ENCODE assay signal across 1 cellular context in the genomic region with DNA sequence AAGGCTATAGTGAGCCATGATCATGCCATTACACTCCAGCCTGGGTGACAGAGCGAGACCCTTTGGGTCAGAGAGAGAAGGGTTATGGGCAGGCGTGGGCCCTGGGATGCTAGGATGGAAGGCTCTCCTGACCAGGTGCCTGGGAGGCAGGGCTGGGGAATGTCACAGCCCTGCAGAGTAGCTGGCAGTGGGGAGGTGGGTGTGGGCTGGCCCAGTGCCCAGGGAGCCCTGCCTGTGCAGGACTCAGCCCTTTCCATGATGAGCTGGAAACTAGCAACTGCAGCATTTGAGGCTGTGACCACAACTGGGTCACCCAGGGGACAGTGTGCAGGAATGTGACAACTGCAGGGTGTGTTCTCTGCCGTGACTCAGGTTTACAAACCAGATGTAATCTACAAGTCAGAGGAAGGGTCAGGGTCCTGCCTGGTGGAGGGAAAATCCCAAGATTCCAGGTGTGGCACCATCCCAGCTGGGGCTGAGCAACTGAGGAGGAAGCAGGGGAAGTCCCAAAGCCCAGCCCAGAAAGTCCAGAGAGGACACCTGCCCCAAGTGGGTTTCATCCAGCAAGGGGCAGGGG.
TF ChIP-seq lines count a peak whose summit lies in the region.

No MANE protein-coding gene starts in this region.

TF ChIP-seq in K562, 482 proteins besides CTCF, POLR2A, EP300 and RAD21 (continued from another document and continues in another):
- TF ChIP-seq CEBPG (CRISPR knock-in tag; IDR thresholded peaks at IDR 0.05) (no peak), CEBPG (tag; conservative IDR thresholded peaks at IDR 0.05 in 1 of 2, IDR thresholded peaks at IDR 0.05 in 1 of 2) (no peak), ZNF124 (CRISPR knock-in tag; IDR thresholded peaks at IDR 0.05) (no peak), MCM5 (IDR thresholded peaks at IDR 0.05; ENCODE audit: low read depth) (no peak), TCF7 (IDR thresholded peaks at IDR 0.05; ENCODE audit: borderline replicate concordance) (no peak), NCOA1 (IDR thresholded peaks at IDR 0.05; ENCODE audit: low read depth) (peak; percentile 36; the same call in 1 of the 2 replicates), ZNF24 (IDR thresholded peaks at IDR 0.05) (no peak), POLR2H (tag; IDR thresholded peaks at IDR 0.05; ENCODE audit: low read depth) (no peak), RNF2 (IDR thresholded peaks at IDR 0.05) (0 out of 2 replicates have a peak, but pooled peaks have one; percentile 36), TEAD1 (CRISPR knock-in tag; IDR thresholded peaks at IDR 0.05) (peak; percentile 72 to 96; a peak in 3 of 4 replicates), NR2C1 (IDR thresholded peaks at IDR 0.05) (no peak), NR2C1 (tag; IDR thresholded peaks at IDR 0.05) (no peak), JUNB (CRISPR knock-in tag; conservative IDR thresholded peaks at IDR 0.05) (no peak), CHCHD3 (CRISPR knock-in tag; IDR thresholded peaks at IDR 0.05) (no peak), MYNN (IDR thresholded peaks at IDR 0.05) (peak; percentile 56; the same call in 1 of the 2 replicates), MYNN (CRISPR knock-in tag; IDR thresholded peaks at IDR 0.05) (no peak), CAMTA2 (CRISPR knock-in tag; conservative IDR thresholded peaks at IDR 0.05) (no peak), EHMT2 (IDR thresholded peaks at IDR 0.05) (no peak), RBM17 (IDR thresholded peaks at IDR 0.05; ENCODE audit: borderline replicate concordance, low read depth, low read length) (no peak), MTA3 (IDR thresholded peaks at IDR 0.05; ENCODE audit: borderline replicate concordance) (no peak), ILK (tag; IDR thresholded peaks at IDR 0.05; ENCODE audit: borderline replicate concordance, low read depth) (no peak), TBL1XR1 (IDR thresholded peaks at IDR 0.05; ENCODE audit: low read length in 2 of 2) (no peak), ETV6 (IDR thresholded peaks at IDR 0.05; ENCODE audit: borderline replicate concordance in 1 of 2, low read depth in 2 of 2, low read length in 1 of 2) (no peak), ETV6 (CRISPR knock-in tag; IDR thresholded peaks at IDR 0.05; ENCODE audit: borderline replicate concordance) (no peak), SMAD4 (CRISPR knock-in tag; conservative IDR thresholded peaks at IDR 0.05) (no peak), RCOR1 (IDR thresholded peaks at IDR 0.05; ENCODE audit: borderline replicate concordance in 1 of 2, low read depth in 2 of 2, low read length in 2 of 2) (0 out of 4 replicates have a peak, but pooled peaks of 1 of the 2 experiments have one; percentile 9), FOXA3 (CRISPR knock-in tag; conservative IDR thresholded peaks at IDR 0.05 in 1 of 2, IDR thresholded peaks at IDR 0.05 in 1 of 2) (0 out of 4 replicates have a peak, but pooled peaks of 1 of the 2 experiments have one; percentile 15), POLR3G (IDR thresholded peaks at IDR 0.05; ENCODE audit: extremely low read depth, insufficient read length, insufficient replicate concordance) (no peak), ZNF316 (IDR thresholded peaks at IDR 0.05) (peak; percentile 54), HLTF (IDR thresholded peaks at IDR 0.05) (no peak), PURB (CRISPR knock-in tag; IDR thresholded peaks at IDR 0.05; ENCODE audit: low read depth) (no peak), ZNF785 (CRISPR knock-in tag; IDR thresholded peaks at IDR 0.05) (no peak), BRD9 (IDR thresholded peaks at IDR 0.05; ENCODE audit: low read depth, partially characterized antibody) (no peak), ATF1 (CRISPR knock-in tag; IDR thresholded peaks at IDR 0.05) (no peak), ATF1 (tag; IDR thresholded peaks at IDR 0.05) (0 out of 2 replicates have a peak, but pooled peaks have one; percentile 16)
- TF ChIP-seq, protein P1, sequence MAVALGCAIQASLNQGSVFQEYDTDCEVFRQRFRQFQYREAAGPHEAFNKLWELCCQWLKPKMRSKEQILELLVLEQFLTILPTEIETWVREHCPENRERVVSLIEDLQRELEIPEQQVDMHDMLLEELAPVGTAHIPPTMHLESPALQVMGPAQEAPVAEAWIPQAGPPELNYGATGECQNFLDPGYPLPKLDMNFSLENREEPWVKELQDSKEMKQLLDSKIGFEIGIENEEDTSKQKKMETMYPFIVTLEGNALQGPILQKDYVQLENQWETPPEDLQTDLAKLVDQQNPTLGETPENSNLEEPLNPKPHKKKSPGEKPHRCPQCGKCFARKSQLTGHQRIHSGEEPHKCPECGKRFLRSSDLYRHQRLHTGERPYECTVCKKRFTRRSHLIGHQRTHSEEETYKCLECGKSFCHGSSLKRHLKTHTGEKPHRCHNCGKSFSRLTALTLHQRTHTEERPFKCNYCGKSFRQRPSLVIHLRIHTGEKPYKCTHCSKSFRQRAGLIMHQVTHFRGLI (CRISPR knock-in tag; IDR thresholded peaks at IDR 0.05), result no peak
- TF ChIP-seq, protein P2, sequence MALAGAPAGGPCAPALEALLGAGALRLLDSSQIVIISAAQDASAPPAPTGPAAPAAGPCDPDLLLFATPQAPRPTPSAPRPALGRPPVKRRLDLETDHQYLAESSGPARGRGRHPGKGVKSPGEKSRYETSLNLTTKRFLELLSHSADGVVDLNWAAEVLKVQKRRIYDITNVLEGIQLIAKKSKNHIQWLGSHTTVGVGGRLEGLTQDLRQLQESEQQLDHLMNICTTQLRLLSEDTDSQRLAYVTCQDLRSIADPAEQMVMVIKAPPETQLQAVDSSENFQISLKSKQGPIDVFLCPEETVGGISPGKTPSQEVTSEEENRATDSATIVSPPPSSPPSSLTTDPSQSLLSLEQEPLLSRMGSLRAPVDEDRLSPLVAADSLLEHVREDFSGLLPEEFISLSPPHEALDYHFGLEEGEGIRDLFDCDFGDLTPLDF (CRISPR knock-in tag; IDR thresholded peaks at IDR 0.05), result no peak
- TF ChIP-seq, protein P3, sequence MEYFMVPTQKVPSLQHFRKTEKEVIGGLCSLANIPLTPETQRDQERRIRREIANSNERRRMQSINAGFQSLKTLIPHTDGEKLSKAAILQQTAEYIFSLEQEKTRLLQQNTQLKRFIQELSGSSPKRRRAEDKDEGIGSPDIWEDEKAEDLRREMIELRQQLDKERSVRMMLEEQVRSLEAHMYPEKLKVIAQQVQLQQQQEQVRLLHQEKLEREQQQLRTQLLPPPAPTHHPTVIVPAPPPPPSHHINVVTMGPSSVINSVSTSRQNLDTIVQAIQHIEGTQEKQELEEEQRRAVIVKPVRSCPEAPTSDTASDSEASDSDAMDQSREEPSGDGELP (CRISPR knock-in tag; IDR thresholded peaks at IDR 0.05; ENCODE audit: borderline replicate concordance), result peak; percentile 27; the same call in 1 of the 2 replicates
- TF ChIP-seq, protein P4, sequence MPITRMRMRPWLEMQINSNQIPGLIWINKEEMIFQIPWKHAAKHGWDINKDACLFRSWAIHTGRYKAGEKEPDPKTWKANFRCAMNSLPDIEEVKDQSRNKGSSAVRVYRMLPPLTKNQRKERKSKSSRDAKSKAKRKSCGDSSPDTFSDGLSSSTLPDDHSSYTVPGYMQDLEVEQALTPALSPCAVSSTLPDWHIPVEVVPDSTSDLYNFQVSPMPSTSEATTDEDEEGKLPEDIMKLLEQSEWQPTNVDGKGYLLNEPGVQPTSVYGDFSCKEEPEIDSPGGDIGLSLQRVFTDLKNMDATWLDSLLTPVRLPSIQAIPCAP (CRISPR knock-in tag; IDR thresholded peaks at IDR 0.05; ENCODE audit: borderline replicate concordance), result no peak
- TF ChIP-seq, protein P5, sequence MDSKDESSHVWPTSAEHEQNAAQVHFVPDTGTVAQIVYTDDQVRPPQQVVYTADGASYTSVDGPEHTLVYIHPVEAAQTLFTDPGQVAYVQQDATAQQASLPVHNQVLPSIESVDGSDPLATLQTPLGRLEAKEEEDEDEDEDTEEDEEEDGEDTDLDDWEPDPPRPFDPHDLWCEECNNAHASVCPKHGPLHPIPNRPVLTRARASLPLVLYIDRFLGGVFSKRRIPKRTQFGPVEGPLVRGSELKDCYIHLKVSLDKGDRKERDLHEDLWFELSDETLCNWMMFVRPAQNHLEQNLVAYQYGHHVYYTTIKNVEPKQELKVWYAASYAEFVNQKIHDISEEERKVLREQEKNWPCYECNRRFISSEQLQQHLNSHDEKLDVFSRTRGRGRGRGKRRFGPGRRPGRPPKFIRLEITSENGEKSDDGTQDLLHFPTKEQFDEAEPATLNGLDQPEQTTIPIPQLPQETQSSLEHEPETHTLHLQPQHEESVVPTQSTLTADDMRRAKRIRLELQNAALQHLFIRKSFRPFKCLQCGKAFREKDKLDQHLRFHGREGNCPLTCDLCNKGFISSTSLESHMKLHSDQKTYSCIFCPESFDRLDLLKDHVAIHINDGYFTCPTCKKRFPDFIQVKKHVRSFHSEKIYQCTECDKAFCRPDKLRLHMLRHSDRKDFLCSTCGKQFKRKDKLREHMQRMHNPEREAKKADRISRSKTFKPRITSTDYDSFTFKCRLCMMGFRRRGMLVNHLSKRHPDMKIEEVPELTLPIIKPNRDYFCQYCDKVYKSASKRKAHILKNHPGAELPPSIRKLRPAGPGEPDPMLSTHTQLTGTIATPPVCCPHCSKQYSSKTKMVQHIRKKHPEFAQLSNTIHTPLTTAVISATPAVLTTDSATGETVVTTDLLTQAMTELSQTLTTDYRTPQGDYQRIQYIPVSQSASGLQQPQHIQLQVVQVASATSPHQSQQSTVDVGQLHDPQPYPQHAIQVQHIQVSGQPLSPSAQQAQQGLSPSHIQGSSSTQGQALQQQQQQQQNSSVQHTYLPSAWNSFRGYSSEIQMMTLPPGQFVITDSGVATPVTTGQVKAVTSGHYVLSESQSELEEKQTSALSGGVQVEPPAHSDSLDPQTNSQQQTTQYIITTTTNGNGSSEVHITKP (IDR thresholded peaks at IDR 0.05; ENCODE audit: partially characterized antibody), result peak; percentile 8
- TF ChIP-seq, protein P6, sequence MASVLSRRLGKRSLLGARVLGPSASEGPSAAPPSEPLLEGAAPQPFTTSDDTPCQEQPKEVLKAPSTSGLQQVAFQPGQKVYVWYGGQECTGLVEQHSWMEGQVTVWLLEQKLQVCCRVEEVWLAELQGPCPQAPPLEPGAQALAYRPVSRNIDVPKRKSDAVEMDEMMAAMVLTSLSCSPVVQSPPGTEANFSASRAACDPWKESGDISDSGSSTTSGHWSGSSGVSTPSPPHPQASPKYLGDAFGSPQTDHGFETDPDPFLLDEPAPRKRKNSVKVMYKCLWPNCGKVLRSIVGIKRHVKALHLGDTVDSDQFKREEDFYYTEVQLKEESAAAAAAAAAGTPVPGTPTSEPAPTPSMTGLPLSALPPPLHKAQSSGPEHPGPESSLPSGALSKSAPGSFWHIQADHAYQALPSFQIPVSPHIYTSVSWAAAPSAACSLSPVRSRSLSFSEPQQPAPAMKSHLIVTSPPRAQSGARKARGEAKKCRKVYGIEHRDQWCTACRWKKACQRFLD (CRISPR knock-in tag; IDR thresholded peaks at IDR 0.05), result no peak
- TF ChIP-seq, protein P7, sequence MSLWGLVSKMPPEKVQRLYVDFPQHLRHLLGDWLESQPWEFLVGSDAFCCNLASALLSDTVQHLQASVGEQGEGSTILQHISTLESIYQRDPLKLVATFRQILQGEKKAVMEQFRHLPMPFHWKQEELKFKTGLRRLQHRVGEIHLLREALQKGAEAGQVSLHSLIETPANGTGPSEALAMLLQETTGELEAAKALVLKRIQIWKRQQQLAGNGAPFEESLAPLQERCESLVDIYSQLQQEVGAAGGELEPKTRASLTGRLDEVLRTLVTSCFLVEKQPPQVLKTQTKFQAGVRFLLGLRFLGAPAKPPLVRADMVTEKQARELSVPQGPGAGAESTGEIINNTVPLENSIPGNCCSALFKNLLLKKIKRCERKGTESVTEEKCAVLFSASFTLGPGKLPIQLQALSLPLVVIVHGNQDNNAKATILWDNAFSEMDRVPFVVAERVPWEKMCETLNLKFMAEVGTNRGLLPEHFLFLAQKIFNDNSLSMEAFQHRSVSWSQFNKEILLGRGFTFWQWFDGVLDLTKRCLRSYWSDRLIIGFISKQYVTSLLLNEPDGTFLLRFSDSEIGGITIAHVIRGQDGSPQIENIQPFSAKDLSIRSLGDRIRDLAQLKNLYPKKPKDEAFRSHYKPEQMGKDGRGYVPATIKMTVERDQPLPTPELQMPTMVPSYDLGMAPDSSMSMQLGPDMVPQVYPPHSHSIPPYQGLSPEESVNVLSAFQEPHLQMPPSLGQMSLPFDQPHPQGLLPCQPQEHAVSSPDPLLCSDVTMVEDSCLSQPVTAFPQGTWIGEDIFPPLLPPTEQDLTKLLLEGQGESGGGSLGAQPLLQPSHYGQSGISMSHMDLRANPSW (CRISPR knock-in tag; IDR thresholded peaks at IDR 0.05), result no peak
- TF ChIP-seq, protein P8, sequence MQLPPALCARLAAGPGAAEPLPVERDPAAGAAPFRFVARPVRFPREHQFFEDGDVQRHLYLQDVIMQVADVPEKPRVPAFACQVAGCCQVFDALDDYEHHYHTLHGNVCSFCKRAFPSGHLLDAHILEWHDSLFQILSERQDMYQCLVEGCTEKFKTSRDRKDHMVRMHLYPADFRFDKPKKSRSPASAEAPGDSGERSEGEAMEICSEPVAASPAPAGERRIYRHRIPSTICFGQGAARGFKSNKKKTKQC (CRISPR knock-in tag; IDR thresholded peaks at IDR 0.05), result no peak
- TF ChIP-seq, protein P9, sequence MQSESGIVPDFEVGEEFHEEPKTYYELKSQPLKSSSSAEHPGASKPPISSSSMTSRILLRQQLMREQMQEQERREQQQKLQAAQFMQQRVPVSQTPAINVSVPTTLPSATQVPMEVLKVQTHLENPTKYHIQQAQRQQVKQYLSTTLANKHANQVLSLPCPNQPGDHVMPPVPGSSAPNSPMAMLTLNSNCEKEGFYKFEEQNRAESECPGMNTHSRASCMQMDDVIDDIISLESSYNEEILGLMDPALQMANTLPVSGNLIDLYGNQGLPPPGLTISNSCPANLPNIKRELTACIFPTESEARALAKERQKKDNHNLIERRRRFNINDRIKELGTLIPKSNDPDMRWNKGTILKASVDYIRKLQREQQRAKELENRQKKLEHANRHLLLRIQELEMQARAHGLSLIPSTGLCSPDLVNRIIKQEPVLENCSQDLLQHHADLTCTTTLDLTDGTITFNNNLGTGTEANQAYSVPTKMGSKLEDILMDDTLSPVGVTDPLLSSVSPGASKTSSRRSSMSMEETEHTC (IDR thresholded peaks at IDR 0.05), result no peak
- TF ChIP-seq, protein P10, sequence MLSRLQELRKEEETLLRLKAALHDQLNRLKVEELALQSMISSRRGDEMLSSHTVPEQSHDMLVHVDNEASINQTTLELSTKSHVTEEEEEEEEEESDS (CRISPR knock-in tag; IDR thresholded peaks at IDR 0.05), result no peak
